Comparison of ENCODE assay signal across 9 cellular contexts in genomic region chr14:89384023-89384422, GRCh38. TPM values are rescaled to one million over a fixed set of nuclear protein-coding genes. Genes with fewer than 3 reads are reported as not detected.
A peak's percentile ranks its signal among the peaks of the same experiment; 100 is the strongest.
DNase-seq lines count a peak whose midpoint lies in the region; ATAC-seq and TF ChIP-seq lines count a peak whose summit lies in the region.
"Had no signal": no experiment of that assay in that cellular context is flagged by ENCODE, and none has a peak within 500 bp of the region (broad histone marks: within the 10 kb centered on the region; RNA-seq: fewer than 3 reads in every experiment).

No MANE protein-coding gene starts in this region.

- H3K9me3 Mint-ChIP-seq in CD8-positive, alpha-beta memory T cell: peaks cover 4 to 7% (median 5%) of the 10 kb centered on the region in 5 donors
- peaks cover 4% of the 10 kb centered on the region for H3K9me3 Mint-ChIP-seq in activated T-helper 17 cell treated with anti-CD3 and anti-CD28 coated beads, Interleukin-2, amount 50 U/mL, for 72 hours

- H3K9me3 ChIP-seq in esophagus squamous epithelium (no peaks in the 10 kb centered on the region), upper lobe of right lung (no peaks in the 10 kb centered on the region), smooth muscle cell (replicated peaks; ENCODE audit: low read depth) (no peaks in the 10 kb centered on the region)
- H3K9me3 ChIP-seq in CD8-positive, alpha-beta memory T cell (ENCODE audit: low read length): no peaks in the 10 kb centered on the region

- ATAC-seq in GM18508 (IDR thresholded peaks at IDR 0.05; ENCODE audit: insufficient read depth, unreplicated experiment) (peak; percentile 76), GM21447 (IDR thresholded peaks at IDR 0.05; ENCODE audit: unreplicated experiment) (peak; percentile 91), HG03342 (IDR thresholded peaks at IDR 0.05; ENCODE audit: unreplicated experiment) (peak; percentile 92), upper lobe of right lung (no peak)
- no peak for ATAC-seq in activated T-helper 17 cell treated with anti-CD3 and anti-CD28 coated beads, Interleukin-2, amount 50 U/mL, for 72 hours (replicated peaks)

- intact Hi-C loops in esophagus squamous epithelium (cut with DNase I): no loop called here
- intact Hi-C loops in upper lobe of right lung (cut with DNase I): no loop called here

- no peak overlapping the region for H3K27ac ChIP-seq in esophagus squamous epithelium
- H3K27ac ChIP-seq in upper lobe of right lung: no peak overlapping the region
- H3K27ac ChIP-seq in smooth muscle cell (ENCODE audit: low read depth): no peak overlapping the region
- no peak overlapping the region for H3K27ac ChIP-seq in CD8-positive, alpha-beta memory T cell (ENCODE audit: low read depth, low read length)

- peaks cover 54% of the 10 kb centered on the region for H4K20me1 ChIP-seq in smooth muscle cell (ENCODE audit: low read depth)

- H2AFZ ChIP-seq in smooth muscle cell (ENCODE audit: low read depth): no peak overlapping the region

- H3K27me3 Mint-ChIP-seq in CD8-positive, alpha-beta memory T cell: peaks cover 0 to 2% of the 10 kb centered on the region in 2 donors
- no peaks in the 10 kb centered on the region for H3K27me3 Mint-ChIP-seq in activated T-helper 17 cell treated with anti-CD3 and anti-CD28 coated beads, Interleukin-2, amount 50 U/mL, for 72 hours

- H3K4me1 Mint-ChIP-seq in CD8-positive, alpha-beta memory T cell: peaks cover 51 to 77% (median 69%) of the 10 kb centered on the region in 3 donors
- H3K4me1 Mint-ChIP-seq in activated T-helper 17 cell treated with anti-CD3 and anti-CD28 coated beads, Interleukin-2, amount 50 U/mL, for 72 hours: peaks cover 13% of the 10 kb centered on the region

- TF ChIP-seq CTCF in esophagus squamous epithelium (IDR thresholded peaks at IDR 0.05) (no peak), upper lobe of right lung (IDR thresholded peaks at IDR 0.05) (no peak), smooth muscle cell (IDR thresholded peaks at IDR 0.05; ENCODE audit: borderline replicate concordance, insufficient read depth, poor library complexity, severe bottlenecking) (no peak)

- H3K9ac ChIP-seq in smooth muscle cell (ENCODE audit: low read depth): no peak overlapping the region

- H3K36me3 ChIP-seq in esophagus squamous epithelium: peaks cover 0 to 28% (median 0%) of the 10 kb centered on the region in 3 donors
- H3K36me3 ChIP-seq in upper lobe of right lung: no peaks in the 10 kb centered on the region
- no peaks in the 10 kb centered on the region for H3K36me3 ChIP-seq in smooth muscle cell (ENCODE audit: low read depth)
- no peaks in the 10 kb centered on the region for H3K36me3 ChIP-seq in CD8-positive, alpha-beta memory T cell (ENCODE audit: insufficient read depth, low read length)

- H3K4me3 Mint-ChIP-seq in CD8-positive, alpha-beta memory T cell: no peak overlapping the region
- no peak overlapping the region for H3K4me3 Mint-ChIP-seq in activated T-helper 17 cell treated with anti-CD3 and anti-CD28 coated beads, Interleukin-2, amount 50 U/mL, for 72 hours

- H3K4me3 ChIP-seq in esophagus squamous epithelium (no peak overlapping the region), upper lobe of right lung (no peak overlapping the region), smooth muscle cell (no peak overlapping the region)
- no peak overlapping the region for H3K4me3 ChIP-seq in CD8-positive, alpha-beta memory T cell (ENCODE audit: low read length)

- CTCF ChIA-PET in CD8-positive, alpha-beta memory T cell (lab: Charles Lee): no interaction called here

- H3K27me3 ChIP-seq in esophagus squamous epithelium (no peaks in the 10 kb centered on the region), upper lobe of right lung (no peaks in the 10 kb centered on the region), smooth muscle cell (ENCODE audit: low read depth) (no peaks in the 10 kb centered on the region)
- H3K27me3 ChIP-seq in CD8-positive, alpha-beta memory T cell (ENCODE audit: insufficient read depth, low read length, poor library complexity, severe bottlenecking): no peaks in the 10 kb centered on the region

- H3F3A ChIP-seq in smooth muscle cell (ENCODE audit: low read depth): no peaks in the 10 kb centered on the region

- no peak overlapping the region for H3K4me2 ChIP-seq in smooth muscle cell

- POLR2A ChIA-PET in CD8-positive, alpha-beta memory T cell (lab: Charles Lee): no interaction called here

- WGBS in esophagus squamous epithelium, 2 donors: 68 to 95% methylated on average over 3 of the region's 3 CpGs
- WGBS in smooth muscle cell (ENCODE audit: low lambda C conversion rate): 100% methylated on average over 3 of the region's 3 CpGs

- H3K27ac Mint-ChIP-seq in CD8-positive, alpha-beta memory T cell: peak overlapping the region in 4 of 8 donors; percentile 15 to 58 (median 36)
- no peak overlapping the region for H3K27ac Mint-ChIP-seq in activated T-helper 17 cell treated with anti-CD3 and anti-CD28 coated beads, Interleukin-2, amount 50 U/mL, for 72 hours

- DNase-seq in esophagus squamous epithelium (lab: John Stamatoyannopoulos, UW) (peak; percentile 19), upper lobe of right lung (no peak), smooth muscle cell (lab: John Stamatoyannopoulos, UW; ENCODE audit: unreplicated experiment) (no peak)
- DNase-seq in CD8-positive, alpha-beta memory T cell: no peak
- DNase-seq: GDM1 had no signal

- no peak for TF ChIP-seq POLR2A in esophagus squamous epithelium (IDR thresholded peaks at IDR 0.05)

- H3K79me2 ChIP-seq in smooth muscle cell (ENCODE audit: low read depth): peaks cover 54% of the 10 kb centered on the region

- peaks cover 11 to 29% (median 12%) of the 10 kb centered on the region in 3 donors for H3K36me3 Mint-ChIP-seq in CD8-positive, alpha-beta memory T cell
- H3K36me3 Mint-ChIP-seq in activated T-helper 17 cell treated with anti-CD3 and anti-CD28 coated beads, Interleukin-2, amount 50 U/mL, for 72 hours (ENCODE audit: low read depth): peaks cover 22% of the 10 kb centered on the region

- H3K4me1 ChIP-seq in esophagus squamous epithelium: peaks cover 4 to 69% (median 11%) of the 10 kb centered on the region in 3 donors
- peaks cover 17% of the 10 kb centered on the region for H3K4me1 ChIP-seq in upper lobe of right lung
- no peaks in the 10 kb centered on the region for H3K4me1 ChIP-seq in smooth muscle cell (ENCODE audit: low read depth)
- peaks cover 9% of the 10 kb centered on the region for H3K4me1 ChIP-seq in CD8-positive, alpha-beta memory T cell (ENCODE audit: insufficient read depth, low read length)

RNA-seq across cellular contexts. Expression of gene FOXN3, which starts 33.0 kb away (rescaled TPM):
- total RNA-seq in esophagus squamous epithelium (10 to 100 TPM; 27.4 to 91.4 (median 39.2) TPM), upper lobe of right lung (103 TPM), smooth muscle cell (21.0 and 31.5 TPM in 2 replicates)
- polyA plus RNA-seq in smooth muscle cell: 24.5 and 24.7 TPM in 2 replicates
- 10 to 100 TPM; 73.9 to 74.8 TPM for total RNA-seq in CD8-positive, alpha-beta memory T cell
- 136 TPM for polyA plus RNA-seq in CD8-positive, alpha-beta memory T cell
- total RNA-seq in activated T-helper 17 cell treated with anti-CD3 and anti-CD28 coated beads, Interleukin-2, amount 50 U/mL, for 72 hours: 10 to 100 TPM; 56.9 to 82.3 TPM

Comparison
In these comparisons a context has a peak if more than half of its experiments do, and no peak if none do; other contexts are left out.
1. ATAC-seq: peak in GM18508 (single experiment), GM21447 (single experiment) and HG03342 (single experiment); none in upper lobe of right lung (single experiment) and activated T-helper 17 cell treated with anti-CD3 and anti-CD28 coated beads, Interleukin-2, amount 50 U/mL, for 72 hours (single experiment).